In the genomic region with DNA sequence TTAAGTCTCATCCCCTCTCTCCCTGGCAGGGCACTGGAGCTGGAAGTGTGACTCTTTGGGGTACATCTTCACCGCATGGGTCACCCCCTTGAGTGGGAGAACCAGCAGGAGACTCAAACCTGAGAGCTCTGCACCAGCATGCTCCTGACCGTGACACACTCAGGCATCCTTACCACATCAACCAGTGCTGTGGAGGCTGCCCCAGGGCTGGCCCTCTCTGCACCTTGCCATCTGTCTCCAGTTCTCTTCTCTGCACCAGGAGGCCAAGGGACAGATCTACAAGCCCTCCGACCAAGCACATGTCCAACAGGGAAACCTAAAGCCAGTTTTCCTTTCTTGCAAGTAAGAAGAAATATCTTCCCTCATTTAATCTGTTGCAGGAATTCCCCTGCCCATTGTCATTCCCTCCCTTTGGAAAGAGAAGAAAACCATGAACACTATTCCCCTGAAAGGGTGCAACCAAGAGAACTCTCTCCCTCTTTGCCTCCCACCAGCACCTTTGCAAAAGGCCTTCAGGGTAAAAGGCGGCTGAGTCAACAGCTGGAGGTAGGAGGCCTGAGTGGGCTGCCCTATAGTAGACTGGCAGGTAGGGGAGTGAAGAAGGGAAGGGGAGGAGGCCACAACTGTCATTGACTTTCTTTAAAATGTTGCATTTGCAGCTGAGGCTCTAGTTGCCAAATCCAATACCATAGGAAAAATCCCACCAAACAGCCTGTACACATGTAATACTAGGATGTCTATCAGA, we compare ENCODE assay signal across 24 cellular contexts.
DNase-seq lines count a peak whose midpoint lies in the region; ATAC-seq and TF ChIP-seq lines count a peak whose summit lies in the region.
"Had no signal": no experiment of that assay in that cellular context is flagged by ENCODE, and none has a peak within 500 bp of the region (broad histone marks: within the 10 kb centered on the region; RNA-seq: fewer than 3 reads in every experiment).

No MANE protein-coding gene starts in this region.

- H3K36me3 ChIP-seq in smooth muscle cell (ENCODE audit: low read depth) (no peaks in the 10 kb centered on the region), OCI-LY7 (ENCODE audit: insufficient read depth, low read length) (no peaks in the 10 kb centered on the region)
- H3K36me3 ChIP-seq: BLaER1, HAP-1, SJSA1 had no signal

- no peaks in the 10 kb centered on the region for H3K9me3 Mint-ChIP-seq in activated naive CD8-positive, alpha-beta T cell treated with anti-CD3 and anti-CD28 coated beads, Interleukin-2, amount 50 U/mL, for 24 hours
- no peaks in the 10 kb centered on the region for H3K9me3 Mint-ChIP-seq in activated naive CD8-positive, alpha-beta T cell treated with anti-CD3 and anti-CD28 coated beads for 36 hours
- H3K9me3 Mint-ChIP-seq: CD4-positive, CD25-positive, alpha-beta regulatory T cell; GM23338 had no signal

- ATAC-seq in activated naive CD8-positive, alpha-beta T cell treated with anti-CD3 and anti-CD28 coated beads, Interleukin-2, amount 50 U/mL, for 24 hours = peak; percentile 39
- ATAC-seq in foreskin keratinocyte (peak; percentile 18), GM19351 (IDR thresholded peaks at IDR 0.05; ENCODE audit: unreplicated experiment) (no peak), GM21576 (IDR thresholded peaks at IDR 0.05; ENCODE audit: unreplicated experiment) (no peak)
- ATAC-seq: GM23338 had no signal

- WGBS in smooth muscle cell (ENCODE audit: low lambda C conversion rate) = 74% methylated on average over 4 of the region's 4 CpGs

- no peak overlapping the region for H3K4me3 ChIP-seq in smooth muscle cell
- H3K4me3 ChIP-seq in OCI-LY7 (ENCODE audit: low read depth, low read length, poor library complexity, severe bottlenecking) = no peak overlapping the region
- H3K4me3 ChIP-seq: BLaER1, GM23338, HAP-1, SJSA1 had no signal

- H3K4me1 Mint-ChIP-seq in activated naive CD8-positive, alpha-beta T cell treated with anti-CD3 and anti-CD28 coated beads, Interleukin-2, amount 50 U/mL, for 24 hours = peaks cover 24% of the 10 kb centered on the region
- H3K4me1 Mint-ChIP-seq in activated naive CD8-positive, alpha-beta T cell treated with anti-CD3 and anti-CD28 coated beads for 36 hours = peaks cover 19% of the 10 kb centered on the region
- H3K4me1 Mint-ChIP-seq: CD4-positive, CD25-positive, alpha-beta regulatory T cell had no signal

- intact Hi-C loops in OCI-LY7 (cut with micrococcal nuclease; ENCODE audit: unreplicated experiment) = no loop called here

- no peaks in the 10 kb centered on the region for H3K4me1 ChIP-seq in foreskin keratinocyte
- peaks cover 7% of the 10 kb centered on the region for H3K4me1 ChIP-seq in smooth muscle cell (ENCODE audit: low read depth)
- H3K4me1 ChIP-seq in OCI-LY7 (ENCODE audit: insufficient read depth, low read length, poor library complexity, severe bottlenecking) = no peaks in the 10 kb centered on the region
- H3K4me1 ChIP-seq: HAP-1, SJSA1 had no signal

- no TSS peak for BruUV-seq in OCI-LY7 (replicated peaks; lab: Mats Ljungman, UMichigan)

- CTCF ChIA-PET in OCI-LY7 (lab: Charles Lee; ENCODE audit: unreplicated experiment) = no interaction called here

- no peak overlapping the region for H3K4me3 Mint-ChIP-seq in activated naive CD8-positive, alpha-beta T cell treated with anti-CD3 and anti-CD28 coated beads, Interleukin-2, amount 50 U/mL, for 24 hours
- H3K4me3 Mint-ChIP-seq in activated naive CD8-positive, alpha-beta T cell treated with anti-CD3 and anti-CD28 coated beads for 36 hours = no peak overlapping the region
- H3K4me3 Mint-ChIP-seq: CD4-positive, CD25-positive, alpha-beta regulatory T cell; GM23338 had no signal

- no peak overlapping the region for H2AFZ ChIP-seq in smooth muscle cell (ENCODE audit: low read depth)
- H2AFZ ChIP-seq in OCI-LY7 (ENCODE audit: low read length) = no peak overlapping the region
- H2AFZ ChIP-seq: GM23338 had no signal

- H3K79me2 ChIP-seq in smooth muscle cell (ENCODE audit: low read depth) (no peaks in the 10 kb centered on the region), OCI-LY7 (ENCODE audit: insufficient read depth, low read depth, low read length) (no peaks in the 10 kb centered on the region)

- peaks cover 14% of the 10 kb centered on the region for H3F3A ChIP-seq in smooth muscle cell (ENCODE audit: low read depth)

- no peak overlapping the region for H3K27ac Mint-ChIP-seq in activated naive CD8-positive, alpha-beta T cell treated with anti-CD3 and anti-CD28 coated beads, Interleukin-2, amount 50 U/mL, for 24 hours
- H3K27ac Mint-ChIP-seq in activated naive CD8-positive, alpha-beta T cell treated with anti-CD3 and anti-CD28 coated beads for 36 hours = no peak overlapping the region
- H3K27ac Mint-ChIP-seq: CD4-positive, CD25-positive, alpha-beta regulatory T cell; GM23338 had no signal

- TF ChIP-seq CTCF in foreskin keratinocyte (conservative IDR thresholded peaks at IDR 0.05) (no peak), smooth muscle cell (IDR thresholded peaks at IDR 0.05; ENCODE audit: borderline replicate concordance, insufficient read depth, poor library complexity, severe bottlenecking) (no peak), OCI-LY7 (conservative IDR thresholded peaks at IDR 0.05; ENCODE audit: low read length) (no peak)

- H3K27me3 ChIP-seq in foreskin keratinocyte = peaks cover 13% of the 10 kb centered on the region
- H3K27me3 ChIP-seq in smooth muscle cell (ENCODE audit: low read depth) = no peaks in the 10 kb centered on the region
- H3K27me3 ChIP-seq: BLaER1 had no signal

- DNase-seq in activated naive CD8-positive, alpha-beta T cell treated with anti-CD3 and anti-CD28 coated beads, Interleukin-2, amount 50 U/mL, for 24 hours = no peak
- no peak for DNase-seq in activated naive CD8-positive, alpha-beta T cell treated with anti-CD3 and anti-CD28 coated beads for 36 hours
- DNase-seq in foreskin keratinocyte (no peak), smooth muscle cell (lab: John Stamatoyannopoulos, UW; ENCODE audit: unreplicated experiment) (no peak), OCI-LY7 (ENCODE audit: low spot score) (no peak)
- DNase-seq: CD4-positive, CD25-positive, alpha-beta regulatory T cell; DMS153; IMR-90; NCI-H1048; NCI-H1417; NCI-H1694; NCI-H2029 treated with DMSO at 0.1 percent for 48 hours; NCI-H446 treated with DMSO at 0.1 percent for 48 hours; NCI-H526; NCI-H82; Right ventricle myocardium superior; RPMI8226 had no signal

- no peaks in the 10 kb centered on the region for H3K9me2 ChIP-seq in OCI-LY7 (ENCODE audit: insufficient read depth, low read length)

- H3K9me3 ChIP-seq in smooth muscle cell (replicated peaks; ENCODE audit: low read depth) (no peaks in the 10 kb centered on the region), OCI-LY7 (ENCODE audit: low read length) (no peaks in the 10 kb centered on the region)
- H3K9me3 ChIP-seq: BLaER1, HAP-1, SJSA1 had no signal

- H3K4me2 ChIP-seq in smooth muscle cell (peak overlapping the region; percentile 37), OCI-LY7 (ENCODE audit: low read length) (no peak overlapping the region)
- H3K4me2 ChIP-seq: GM23338, KMS-11 had no signal

- H3K9ac ChIP-seq in smooth muscle cell (ENCODE audit: low read depth) = no peak overlapping the region
- H3K9ac ChIP-seq: BLaER1, KMS-11 had no signal

- no peaks in the 10 kb centered on the region for H4K20me1 ChIP-seq in smooth muscle cell (ENCODE audit: low read depth)
- no peaks in the 10 kb centered on the region for H4K20me1 ChIP-seq in OCI-LY7 (ENCODE audit: insufficient read depth, low read length)
- H4K20me1 ChIP-seq: BLaER1 had no signal

- POLR2A ChIA-PET in OCI-LY7 (lab: Charles Lee) = no interaction called here

- no peaks in the 10 kb centered on the region for H3K36me3 Mint-ChIP-seq in activated naive CD8-positive, alpha-beta T cell treated with anti-CD3 and anti-CD28 coated beads, Interleukin-2, amount 50 U/mL, for 24 hours (ENCODE audit: low read depth)
- no peaks in the 10 kb centered on the region for H3K36me3 Mint-ChIP-seq in activated naive CD8-positive, alpha-beta T cell treated with anti-CD3 and anti-CD28 coated beads for 36 hours
- H3K36me3 Mint-ChIP-seq: CD4-positive, CD25-positive, alpha-beta regulatory T cell had no signal

- H3K27me3 Mint-ChIP-seq in activated naive CD8-positive, alpha-beta T cell treated with anti-CD3 and anti-CD28 coated beads, Interleukin-2, amount 50 U/mL, for 24 hours = peaks cover 10% of the 10 kb centered on the region
- peaks cover 9% of the 10 kb centered on the region for H3K27me3 Mint-ChIP-seq in activated naive CD8-positive, alpha-beta T cell treated with anti-CD3 and anti-CD28 coated beads for 36 hours

- H3K27ac ChIP-seq in foreskin keratinocyte = no peak overlapping the region
- H3K27ac ChIP-seq in smooth muscle cell (ENCODE audit: low read depth) = peak overlapping the region; percentile 89
- no peak overlapping the region for H3K27ac ChIP-seq in OCI-LY7 (ENCODE audit: low read depth, low read length, poor library complexity, severe bottlenecking)
- H3K27ac ChIP-seq: BLaER1, KMS-11, SJSA1 had no signal

Comparison
In these comparisons a context has a peak if more than half of its experiments do, and no peak if none do; other contexts are left out.
1. ATAC-seq: peak in activated naive CD8-positive, alpha-beta T cell treated with anti-CD3 and anti-CD28 coated beads, Interleukin-2, amount 50 U/mL, for 24 hours (single experiment) and foreskin keratinocyte (single experiment); none in GM19351 (single experiment) and GM21576 (single experiment).